In the genomic region with DNA sequence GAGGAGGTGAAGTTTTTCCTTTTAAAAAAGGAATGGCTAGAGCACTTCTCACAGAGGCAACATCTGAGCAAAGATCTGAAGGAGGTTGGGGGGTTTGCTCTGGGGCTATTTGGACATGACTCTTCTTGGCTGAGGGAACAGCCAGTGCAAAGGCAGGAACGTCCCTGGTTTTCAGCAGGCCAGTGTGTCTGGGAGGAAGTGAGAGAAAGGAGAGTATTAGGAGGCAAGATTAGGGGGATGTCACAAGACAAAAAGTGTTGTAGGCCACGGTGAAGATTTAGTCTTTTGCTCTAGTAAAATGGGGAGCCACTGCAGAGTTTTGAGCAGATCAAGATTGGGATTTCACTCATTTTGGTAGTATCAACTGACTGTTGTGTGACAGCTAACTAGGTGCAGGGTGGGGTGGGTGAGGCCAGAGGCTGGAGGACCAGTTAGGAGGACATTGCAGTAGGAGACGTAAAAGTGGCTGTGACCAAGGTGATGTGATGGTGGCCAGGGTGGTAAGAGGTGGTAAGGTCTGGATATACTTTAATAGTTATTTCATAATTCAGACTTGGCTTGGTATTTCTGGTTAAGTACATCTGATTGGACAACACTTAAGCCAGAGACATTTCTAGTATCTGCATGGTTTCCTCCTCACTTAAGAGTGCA, we compare ENCODE assay signal across 16 cellular contexts. TPM values are rescaled to one million over a fixed set of nuclear protein-coding genes. Genes with fewer than 3 reads are reported as not detected.
DNase-seq lines count a peak whose midpoint lies in the region; ATAC-seq and TF ChIP-seq lines count a peak whose summit lies in the region.
"Had no signal": no experiment of that assay in that cellular context is flagged by ENCODE, and none has a peak within 500 bp of the region (broad histone marks: within the 10 kb centered on the region; RNA-seq: fewer than 3 reads in every experiment).

No MANE protein-coding gene starts in this region.

- intact Hi-C loops in left lung (cut with DNase I), result no loop called here

- no peaks in the 10 kb centered on the region for H3K27me3 Mint-ChIP-seq in activated CD8-positive, alpha-beta memory T cell treated with anti-CD3 and anti-CD28 coated beads, Interleukin-2, amount 10 ng/mL, durations not matched to agents 7 days and 5 days
- H3K27me3 Mint-ChIP-seq in WTC11 (ENCODE audit: low read depth), result no peaks in the 10 kb centered on the region
- H3K27me3 Mint-ChIP-seq: activated naive CD8-positive, alpha-beta T cell treated with anti-CD3 and anti-CD28 coated beads, Interleukin-2, amount 50 U/mL, for 24 hours had no signal

- no peak overlapping the region for H3K4me3 Mint-ChIP-seq in activated CD8-positive, alpha-beta memory T cell treated with anti-CD3 and anti-CD28 coated beads, Interleukin-2, amount 10 ng/mL, durations not matched to agents 7 days and 5 days
- no peak overlapping the region for H3K4me3 Mint-ChIP-seq in WTC11
- H3K4me3 Mint-ChIP-seq: activated naive CD8-positive, alpha-beta T cell treated with anti-CD3 and anti-CD28 coated beads, Interleukin-2, amount 50 U/mL, for 24 hours; CD8-positive, alpha-beta T cell; stimulated activated effector memory CD8-positive, alpha-beta T cell treated with anti-CD3 and anti-CD28 coated beads, Interleukin-12 subunit alpha, Interleukin-12 subunit beta, amount 100 ng/mL, for 72 hours had no signal

- H3K27ac ChIP-seq in left lung, result no peak overlapping the region
- peak overlapping the region; percentile 48 for H3K27ac ChIP-seq in temporal lobe (ENCODE audit: low read depth, low read length)
- H3K27ac ChIP-seq: psoas muscle had no signal

- H3K4me1 ChIP-seq in left lung, result peaks cover 4 to 47% of the 10 kb centered on the region in 2 donors
- H3K4me1 ChIP-seq: uterus had no signal

- DNase-seq in activated CD8-positive, alpha-beta memory T cell treated with anti-CD3 and anti-CD28 coated beads, Interleukin-2, amount 10 ng/mL, durations not matched to agents 7 days and 5 days, result no peak
- no peak for DNase-seq in activated CD8-positive, alpha-beta memory T cell treated with anti-CD3 and anti-CD28 coated beads, Interleukin-2, amount 50 U/mL, for 4 hours
- DNase-seq in WTC11 (ENCODE audit: low spot score) (no peak), left lung (no peak), retina (no peak), EL (no peak)
- DNase-seq: ACHN; activated naive CD8-positive, alpha-beta T cell treated with anti-CD3 and anti-CD28 coated beads, Interleukin-2, amount 50 U/mL, for 24 hours; CD8-positive, alpha-beta T cell; Karpas-422; left ventricle myocardium inferior; psoas muscle; uterus had no signal

- ATAC-seq in activated CD8-positive, alpha-beta memory T cell treated with anti-CD3 and anti-CD28 coated beads, Interleukin-2, amount 10 ng/mL, durations not matched to agents 7 days and 5 days, result peak; percentile 30
- ATAC-seq in WTC11 (no peak), left lung (peak; percentile 14), GM18868 (IDR thresholded peaks at IDR 0.05; ENCODE audit: unreplicated experiment) (no peak)
- ATAC-seq: activated naive CD8-positive, alpha-beta T cell treated with anti-CD3 and anti-CD28 coated beads, Interleukin-2, amount 50 U/mL, for 24 hours; CD8-positive, alpha-beta T cell; psoas muscle; stimulated activated effector memory CD8-positive, alpha-beta T cell treated with anti-CD3 and anti-CD28 coated beads, Interleukin-12 subunit alpha, Interleukin-12 subunit beta, amount 100 ng/mL, for 72 hours had no signal

- no peaks in the 10 kb centered on the region for H3K9me3 ChIP-seq in left lung
- H3K9me3 ChIP-seq: left ventricle myocardium inferior, psoas muscle, uterus had no signal

- H3K27ac Mint-ChIP-seq in activated CD8-positive, alpha-beta memory T cell treated with anti-CD3 and anti-CD28 coated beads, Interleukin-2, amount 10 ng/mL, durations not matched to agents 7 days and 5 days, result no peak overlapping the region
- H3K27ac Mint-ChIP-seq in WTC11, result peak overlapping the region; percentile 33
- H3K27ac Mint-ChIP-seq: CD8-positive, alpha-beta T cell; stimulated activated effector memory CD8-positive, alpha-beta T cell treated with anti-CD3 and anti-CD28 coated beads, Interleukin-12 subunit alpha, Interleukin-12 subunit beta, amount 100 ng/mL, for 72 hours had no signal

- no peaks in the 10 kb centered on the region for H3K36me3 ChIP-seq in left lung
- H3K36me3 ChIP-seq: left ventricle myocardium inferior, uterus had no signal

- POLR2A ChIA-PET in WTC11 (lab: Charles Lee), result no interaction called here

- TF ChIP-seq CTCF in WTC11 (IDR thresholded peaks at IDR 0.05), result no peak
- TF ChIP-seq CTCF in left lung (IDR thresholded peaks at IDR 0.05), result no peak

- no peaks in the 10 kb centered on the region for H3K36me3 Mint-ChIP-seq in activated CD8-positive, alpha-beta memory T cell treated with anti-CD3 and anti-CD28 coated beads, Interleukin-2, amount 10 ng/mL, durations not matched to agents 7 days and 5 days
- no peaks in the 10 kb centered on the region for H3K36me3 Mint-ChIP-seq in WTC11
- H3K36me3 Mint-ChIP-seq: CD8-positive, alpha-beta T cell; stimulated activated effector memory CD8-positive, alpha-beta T cell treated with anti-CD3 and anti-CD28 coated beads, Interleukin-12 subunit alpha, Interleukin-12 subunit beta, amount 100 ng/mL, for 72 hours had no signal

- peaks cover 19% of the 10 kb centered on the region for H3K4me1 Mint-ChIP-seq in activated CD8-positive, alpha-beta memory T cell treated with anti-CD3 and anti-CD28 coated beads, Interleukin-2, amount 10 ng/mL, durations not matched to agents 7 days and 5 days
- H3K4me1 Mint-ChIP-seq in WTC11, result peaks cover 46% of the 10 kb centered on the region

- no peaks in the 10 kb centered on the region for H3K9me3 Mint-ChIP-seq in activated CD8-positive, alpha-beta memory T cell treated with anti-CD3 and anti-CD28 coated beads, Interleukin-2, amount 10 ng/mL, durations not matched to agents 7 days and 5 days (ENCODE audit: low read depth)
- no peaks in the 10 kb centered on the region for H3K9me3 Mint-ChIP-seq in WTC11
- H3K9me3 Mint-ChIP-seq: activated naive CD8-positive, alpha-beta T cell treated with anti-CD3 and anti-CD28 coated beads, Interleukin-2, amount 50 U/mL, for 24 hours; CD8-positive, alpha-beta T cell; stimulated activated effector memory CD8-positive, alpha-beta T cell treated with anti-CD3 and anti-CD28 coated beads, Interleukin-12 subunit alpha, Interleukin-12 subunit beta, amount 100 ng/mL, for 72 hours had no signal

- no peaks in the 10 kb centered on the region for H3K27me3 ChIP-seq in left lung
- H3K27me3 ChIP-seq: uterus had no signal

- CTCF ChIA-PET in activated CD8-positive, alpha-beta memory T cell treated with anti-CD3 and anti-CD28 coated beads, Interleukin-2, amount 10 ng/mL, durations not matched to agents 7 days and 5 days (lab: Charles Lee), result no interaction called here
- CTCF ChIA-PET in WTC11 (lab: Charles Lee), result no interaction called here

- H3K4me3 ChIP-seq in left lung, result no peak overlapping the region
- H3K4me3 ChIP-seq: left ventricle myocardium inferior, psoas muscle, uterus had no signal

TF ChIP-seq in WTC11, 78 proteins besides CTCF, POLR2A, EP300 and RAD21:
- TF ChIP-seq CREB1 (CRISPR knock-in tag; IDR thresholded peaks at IDR 0.05), result no peak
- no peak for TF ChIP-seq SMAD3 (CRISPR knock-in tag; IDR thresholded peaks at IDR 0.05; ENCODE audit: borderline replicate concordance)
- no peak for TF ChIP-seq ZNF416 (CRISPR knock-in tag; IDR thresholded peaks at IDR 0.05)
- TF ChIP-seq TEAD4 (CRISPR knock-in tag; IDR thresholded peaks at IDR 0.05), result no peak
- no peak for TF ChIP-seq NFE2L1 (CRISPR knock-in tag; IDR thresholded peaks at IDR 0.05)

RNA-seq across cellular contexts. Expression of gene WDFY2, which starts 40.6 kb away (rescaled TPM):
- total RNA-seq in activated CD8-positive, alpha-beta memory T cell treated with anti-CD3 and anti-CD28 coated beads, Interleukin-2, amount 10 ng/mL, durations not matched to agents 7 days and 5 days, result 10 to 100 TPM in 1 of 2 experiments, 1 to 10 TPM in 1; 9.1 to 11.9 TPM
- total RNA-seq in WTC11 (2021) (22.6 to 25.7 TPM (median 23.7 TPM) in 3 replicates), left lung (10 to 100 TPM in 1 of 2 donors, 1 to 10 TPM in 1; 9.7 to 15.4 TPM), temporal lobe (8.1 TPM)

Comparison
In these comparisons a context has a peak if more than half of its experiments do, and no peak if none do; other contexts are left out.
1. ATAC-seq: peak in activated CD8-positive, alpha-beta memory T cell treated with anti-CD3 and anti-CD28 coated beads, Interleukin-2, amount 10 ng/mL, durations not matched to agents 7 days and 5 days (single experiment) and left lung (single experiment); none in WTC11 (single experiment) and GM18868 (single experiment).